In the genomic region with DNA sequence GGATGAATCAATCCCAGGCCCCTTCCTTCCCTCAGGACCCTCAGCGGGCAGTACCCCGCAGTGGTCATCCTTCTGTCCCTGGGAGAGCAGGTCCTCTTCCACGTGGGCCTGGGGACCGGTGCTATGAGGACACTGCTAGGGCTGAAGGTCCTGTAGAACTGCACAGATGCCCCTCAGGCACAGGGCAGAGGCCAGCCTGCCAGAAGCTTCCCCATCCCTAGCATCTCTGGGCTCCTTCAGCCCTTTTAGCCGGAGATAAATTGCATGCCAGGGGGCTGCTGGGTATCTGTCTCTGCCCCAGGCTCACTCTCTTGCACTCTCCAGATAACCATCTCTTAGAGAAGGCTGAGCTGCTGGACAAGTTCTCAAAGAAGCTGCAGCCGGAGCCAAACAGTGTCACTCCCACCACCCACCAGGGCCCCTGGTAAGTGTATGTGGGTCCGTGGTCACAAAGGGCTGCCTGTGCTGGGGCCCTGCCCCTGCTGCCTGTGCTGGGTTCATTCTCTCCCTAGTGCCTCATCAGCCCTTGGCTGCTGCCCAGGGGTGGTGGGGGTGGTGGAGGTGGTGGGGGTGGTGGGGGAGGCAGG, we compare ENCODE assay signal across 1 cellular context.
TF ChIP-seq lines count a peak whose summit lies in the region.

No MANE protein-coding gene starts in this region.

TF ChIP-seq in HepG2, 621 proteins besides CTCF, POLR2A, EP300 and RAD21:
- TF ChIP-seq RARA (CRISPR knock-in tag; IDR thresholded peaks at IDR 0.05) (no peak), FOSL2 (CRISPR knock-in tag; IDR thresholded peaks at IDR 0.05) (no peak), TGIF2 (CRISPR knock-in tag; IDR thresholded peaks at IDR 0.05) (no peak), SUZ12 (IDR thresholded peaks at IDR 0.05; ENCODE audit: low read depth, low read length) (no peak), ZNF546 (CRISPR knock-in tag; conservative IDR thresholded peaks at IDR 0.05) (no peak), NFIC (IDR thresholded peaks at IDR 0.05; ENCODE audit: low read length) (no peak), MTA1 (CRISPR knock-in tag; IDR thresholded peaks at IDR 0.05; ENCODE audit: borderline replicate concordance) (no peak), PRPF4 (IDR thresholded peaks at IDR 0.05; ENCODE audit: low read depth, low read length, poor library complexity, severe bottlenecking) (no peak), IKZF1 (IDR thresholded peaks at IDR 0.05) (no peak), MLLT10 (CRISPR knock-in tag; IDR thresholded peaks at IDR 0.05) (no peak)
- TF ChIP-seq, protein P1, sequence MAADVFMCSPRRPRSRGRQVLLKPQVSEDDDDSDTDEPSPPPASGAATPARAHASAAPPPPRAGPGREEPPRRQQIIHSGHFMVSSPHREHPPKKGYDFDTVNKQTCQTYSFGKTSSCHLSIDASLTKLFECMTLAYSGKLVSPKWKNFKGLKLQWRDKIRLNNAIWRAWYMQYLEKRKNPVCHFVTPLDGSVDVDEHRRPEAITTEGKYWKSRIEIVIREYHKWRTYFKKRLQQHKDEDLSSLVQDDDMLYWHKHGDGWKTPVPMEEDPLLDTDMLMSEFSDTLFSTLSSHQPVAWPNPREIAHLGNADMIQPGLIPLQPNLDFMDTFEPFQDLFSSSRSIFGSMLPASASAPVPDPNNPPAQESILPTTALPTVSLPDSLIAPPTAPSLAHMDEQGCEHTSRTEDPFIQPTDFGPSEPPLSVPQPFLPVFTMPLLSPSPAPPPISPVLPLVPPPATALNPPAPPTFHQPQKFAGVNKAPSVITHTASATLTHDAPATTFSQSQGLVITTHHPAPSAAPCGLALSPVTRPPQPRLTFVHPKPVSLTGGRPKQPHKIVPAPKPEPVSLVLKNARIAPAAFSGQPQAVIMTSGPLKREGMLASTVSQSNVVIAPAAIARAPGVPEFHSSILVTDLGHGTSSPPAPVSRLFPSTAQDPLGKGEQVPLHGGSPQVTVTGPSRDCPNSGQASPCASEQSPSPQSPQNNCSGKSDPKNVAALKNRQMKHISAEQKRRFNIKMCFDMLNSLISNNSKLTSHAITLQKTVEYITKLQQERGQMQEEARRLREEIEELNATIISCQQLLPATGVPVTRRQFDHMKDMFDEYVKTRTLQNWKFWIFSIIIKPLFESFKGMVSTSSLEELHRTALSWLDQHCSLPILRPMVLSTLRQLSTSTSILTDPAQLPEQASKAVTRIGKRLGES (CRISPR knock-in tag; IDR thresholded peaks at IDR 0.05; ENCODE audit: borderline replicate concordance) = no peak
- TF ChIP-seq, protein P2, sequence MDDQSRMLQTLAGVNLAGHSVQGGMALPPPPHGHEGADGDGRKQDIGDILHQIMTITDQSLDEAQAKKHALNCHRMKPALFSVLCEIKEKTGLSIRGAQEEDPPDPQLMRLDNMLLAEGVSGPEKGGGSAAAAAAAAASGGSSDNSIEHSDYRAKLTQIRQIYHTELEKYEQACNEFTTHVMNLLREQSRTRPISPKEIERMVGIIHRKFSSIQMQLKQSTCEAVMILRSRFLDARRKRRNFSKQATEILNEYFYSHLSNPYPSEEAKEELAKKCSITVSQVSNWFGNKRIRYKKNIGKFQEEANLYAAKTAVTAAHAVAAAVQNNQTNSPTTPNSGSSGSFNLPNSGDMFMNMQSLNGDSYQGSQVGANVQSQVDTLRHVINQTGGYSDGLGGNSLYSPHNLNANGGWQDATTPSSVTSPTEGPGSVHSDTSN (CRISPR knock-in tag; IDR thresholded peaks at IDR 0.05; ENCODE audit: borderline replicate concordance) = no peak
TF ChIP-seq in HepG2: peak in this region for 0.
